ENCODE assay signal across 1 cellular context in the genomic region with DNA sequence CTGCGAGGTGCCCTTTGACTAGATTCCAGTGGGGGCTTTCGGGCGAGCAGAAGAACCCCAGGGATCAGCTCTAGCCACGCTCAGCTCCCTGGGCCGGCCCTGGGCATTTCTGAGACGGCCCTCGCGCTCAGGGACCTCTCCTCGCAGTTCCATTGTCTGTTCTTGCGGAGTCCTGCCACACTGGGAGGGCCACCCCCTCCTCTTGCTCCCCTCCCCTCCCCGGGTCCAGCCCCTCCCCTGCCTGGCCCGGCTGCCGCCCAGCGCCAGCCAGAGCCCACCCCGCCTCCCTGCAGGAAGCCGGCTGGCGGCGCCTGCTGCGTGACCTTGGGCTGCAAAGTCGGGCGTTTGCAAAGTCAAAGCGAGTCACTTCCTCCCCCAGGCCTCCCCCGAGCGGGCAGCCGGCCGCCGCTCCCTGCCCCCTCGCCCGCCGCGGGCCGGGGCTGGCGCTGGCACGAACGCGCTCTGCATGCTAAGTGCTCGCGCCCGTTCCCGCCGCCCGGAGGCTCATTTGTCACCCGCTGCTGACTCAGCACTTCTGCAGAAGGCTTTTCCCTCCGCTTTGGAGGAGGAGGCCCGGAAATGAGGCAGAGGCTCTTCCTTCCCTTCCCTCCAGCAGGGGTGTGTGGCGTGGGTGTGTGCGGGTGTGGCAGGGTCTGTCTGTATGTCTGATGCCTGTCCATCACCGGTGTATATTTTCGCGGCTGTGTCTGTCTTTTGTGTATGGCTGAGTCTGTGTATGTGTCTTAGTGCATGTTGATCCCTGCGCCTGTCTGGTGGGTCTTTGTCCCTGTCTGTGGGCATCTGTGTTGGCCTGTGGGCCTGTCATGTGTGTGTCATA.
A peak's percentile ranks its signal among the peaks of the same experiment; 100 is the strongest.
TF ChIP-seq lines count a peak whose summit lies in the region.

No MANE protein-coding gene starts in this region.

TF ChIP-seq in K562, 482 proteins besides CTCF, POLR2A, EP300 and RAD21 (continued from another document and continues in another):
- TF ChIP-seq, protein P1, sequence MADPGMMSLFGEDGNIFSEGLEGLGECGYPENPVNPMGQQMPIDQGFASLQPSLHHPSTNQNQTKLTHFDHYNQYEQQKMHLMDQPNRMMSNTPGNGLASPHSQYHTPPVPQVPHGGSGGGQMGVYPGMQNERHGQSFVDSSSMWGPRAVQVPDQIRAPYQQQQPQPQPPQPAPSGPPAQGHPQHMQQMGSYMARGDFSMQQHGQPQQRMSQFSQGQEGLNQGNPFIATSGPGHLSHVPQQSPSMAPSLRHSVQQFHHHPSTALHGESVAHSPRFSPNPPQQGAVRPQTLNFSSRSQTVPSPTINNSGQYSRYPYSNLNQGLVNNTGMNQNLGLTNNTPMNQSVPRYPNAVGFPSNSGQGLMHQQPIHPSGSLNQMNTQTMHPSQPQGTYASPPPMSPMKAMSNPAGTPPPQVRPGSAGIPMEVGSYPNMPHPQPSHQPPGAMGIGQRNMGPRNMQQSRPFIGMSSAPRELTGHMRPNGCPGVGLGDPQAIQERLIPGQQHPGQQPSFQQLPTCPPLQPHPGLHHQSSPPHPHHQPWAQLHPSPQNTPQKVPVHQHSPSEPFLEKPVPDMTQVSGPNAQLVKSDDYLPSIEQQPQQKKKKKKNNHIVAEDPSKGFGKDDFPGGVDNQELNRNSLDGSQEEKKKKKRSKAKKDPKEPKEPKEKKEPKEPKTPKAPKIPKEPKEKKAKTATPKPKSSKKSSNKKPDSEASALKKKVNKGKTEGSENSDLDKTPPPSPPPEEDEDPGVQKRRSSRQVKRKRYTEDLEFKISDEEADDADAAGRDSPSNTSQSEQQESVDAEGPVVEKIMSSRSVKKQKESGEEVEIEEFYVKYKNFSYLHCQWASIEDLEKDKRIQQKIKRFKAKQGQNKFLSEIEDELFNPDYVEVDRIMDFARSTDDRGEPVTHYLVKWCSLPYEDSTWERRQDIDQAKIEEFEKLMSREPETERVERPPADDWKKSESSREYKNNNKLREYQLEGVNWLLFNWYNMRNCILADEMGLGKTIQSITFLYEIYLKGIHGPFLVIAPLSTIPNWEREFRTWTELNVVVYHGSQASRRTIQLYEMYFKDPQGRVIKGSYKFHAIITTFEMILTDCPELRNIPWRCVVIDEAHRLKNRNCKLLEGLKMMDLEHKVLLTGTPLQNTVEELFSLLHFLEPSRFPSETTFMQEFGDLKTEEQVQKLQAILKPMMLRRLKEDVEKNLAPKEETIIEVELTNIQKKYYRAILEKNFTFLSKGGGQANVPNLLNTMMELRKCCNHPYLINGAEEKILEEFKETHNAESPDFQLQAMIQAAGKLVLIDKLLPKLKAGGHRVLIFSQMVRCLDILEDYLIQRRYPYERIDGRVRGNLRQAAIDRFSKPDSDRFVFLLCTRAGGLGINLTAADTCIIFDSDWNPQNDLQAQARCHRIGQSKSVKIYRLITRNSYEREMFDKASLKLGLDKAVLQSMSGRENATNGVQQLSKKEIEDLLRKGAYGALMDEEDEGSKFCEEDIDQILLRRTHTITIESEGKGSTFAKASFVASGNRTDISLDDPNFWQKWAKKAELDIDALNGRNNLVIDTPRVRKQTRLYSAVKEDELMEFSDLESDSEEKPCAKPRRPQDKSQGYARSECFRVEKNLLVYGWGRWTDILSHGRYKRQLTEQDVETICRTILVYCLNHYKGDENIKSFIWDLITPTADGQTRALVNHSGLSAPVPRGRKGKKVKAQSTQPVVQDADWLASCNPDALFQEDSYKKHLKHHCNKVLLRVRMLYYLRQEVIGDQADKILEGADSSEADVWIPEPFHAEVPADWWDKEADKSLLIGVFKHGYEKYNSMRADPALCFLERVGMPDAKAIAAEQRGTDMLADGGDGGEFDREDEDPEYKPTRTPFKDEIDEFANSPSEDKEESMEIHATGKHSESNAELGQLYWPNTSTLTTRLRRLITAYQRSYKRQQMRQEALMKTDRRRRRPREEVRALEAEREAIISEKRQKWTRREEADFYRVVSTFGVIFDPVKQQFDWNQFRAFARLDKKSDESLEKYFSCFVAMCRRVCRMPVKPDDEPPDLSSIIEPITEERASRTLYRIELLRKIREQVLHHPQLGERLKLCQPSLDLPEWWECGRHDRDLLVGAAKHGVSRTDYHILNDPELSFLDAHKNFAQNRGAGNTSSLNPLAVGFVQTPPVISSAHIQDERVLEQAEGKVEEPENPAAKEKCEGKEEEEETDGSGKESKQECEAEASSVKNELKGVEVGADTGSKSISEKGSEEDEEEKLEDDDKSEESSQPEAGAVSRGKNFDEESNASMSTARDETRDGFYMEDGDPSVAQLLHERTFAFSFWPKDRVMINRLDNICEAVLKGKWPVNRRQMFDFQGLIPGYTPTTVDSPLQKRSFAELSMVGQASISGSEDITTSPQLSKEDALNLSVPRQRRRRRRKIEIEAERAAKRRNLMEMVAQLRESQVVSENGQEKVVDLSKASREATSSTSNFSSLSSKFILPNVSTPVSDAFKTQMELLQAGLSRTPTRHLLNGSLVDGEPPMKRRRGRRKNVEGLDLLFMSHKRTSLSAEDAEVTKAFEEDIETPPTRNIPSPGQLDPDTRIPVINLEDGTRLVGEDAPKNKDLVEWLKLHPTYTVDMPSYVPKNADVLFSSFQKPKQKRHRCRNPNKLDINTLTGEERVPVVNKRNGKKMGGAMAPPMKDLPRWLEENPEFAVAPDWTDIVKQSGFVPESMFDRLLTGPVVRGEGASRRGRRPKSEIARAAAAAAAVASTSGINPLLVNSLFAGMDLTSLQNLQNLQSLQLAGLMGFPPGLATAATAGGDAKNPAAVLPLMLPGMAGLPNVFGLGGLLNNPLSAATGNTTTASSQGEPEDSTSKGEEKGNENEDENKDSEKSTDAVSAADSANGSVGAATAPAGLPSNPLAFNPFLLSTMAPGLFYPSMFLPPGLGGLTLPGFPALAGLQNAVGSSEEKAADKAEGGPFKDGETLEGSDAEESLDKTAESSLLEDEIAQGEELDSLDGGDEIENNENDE (IDR thresholded peaks at IDR 0.05; ENCODE audit: low read depth, low read length): no peak
- TF ChIP-seq CREB1 (IDR thresholded peaks at IDR 0.05) (no peak), CREB1 (CRISPR knock-in tag; IDR thresholded peaks at IDR 0.05) (no peak), DDX20 (tag; IDR thresholded peaks at IDR 0.05; ENCODE audit: low read depth) (no peak), TSC22D4 (tag; IDR thresholded peaks at IDR 0.05) (no peak), ETV6 (IDR thresholded peaks at IDR 0.05; ENCODE audit: borderline replicate concordance in 1 of 2, low read depth in 2 of 2, low read length in 1 of 2) (peak in 1 of 2 experiments; percentile 76; a peak in 3 of 4 replicates), ETV6 (CRISPR knock-in tag; IDR thresholded peaks at IDR 0.05; ENCODE audit: borderline replicate concordance) (no peak), RFX1 (IDR thresholded peaks at IDR 0.05) (no peak), GATAD2B (IDR thresholded peaks at IDR 0.05; ENCODE audit: borderline replicate concordance) (0 out of 2 replicates have a peak, but pooled peaks have one; percentile 58), HMGN3 (IDR thresholded peaks at IDR 0.05; ENCODE audit: borderline replicate concordance, extremely low read depth, insufficient read length, low read depth, low read length) (peak; percentile 53), MAFF (IDR thresholded peaks at IDR 0.05; ENCODE audit: low read length) (peak; percentile 99), THRAP3 (IDR thresholded peaks at IDR 0.05; ENCODE audit: borderline replicate concordance) (no peak), NEUROD1 (IDR thresholded peaks at IDR 0.05; ENCODE audit: borderline replicate concordance, low read depth, low read length, partially characterized antibody) (peak; percentile 51), POLR2B (IDR thresholded peaks at IDR 0.05; ENCODE audit: low read depth, partially characterized antibody) (peak; percentile 23), ZFP1 (CRISPR knock-in tag; IDR thresholded peaks at IDR 0.05) (no peak), ESRRB (CRISPR knock-in tag; IDR thresholded peaks at IDR 0.05; ENCODE audit: borderline replicate concordance) (no peak), IRF2 (CRISPR knock-in tag; IDR thresholded peaks at IDR 0.05) (no peak), ZNF354B (CRISPR knock-in tag; IDR thresholded peaks at IDR 0.05) (no peak), NCOA1 (IDR thresholded peaks at IDR 0.05; ENCODE audit: low read depth) (no peak; the same call in 1 of the 2 replicates), ZNF644 (tag; IDR thresholded peaks at IDR 0.05; ENCODE audit: low read depth) (no peak), PML (IDR thresholded peaks at IDR 0.05; ENCODE audit: low read length) (no peak), RBBP5 (IDR thresholded peaks at IDR 0.05; ENCODE audit: borderline replicate concordance, insufficient read depth, low read length, poor library complexity, severe bottlenecking) (peak; percentile 40), NFE2 (IDR thresholded peaks at IDR 0.05; ENCODE audit: low read depth) (peak; percentile 97), DIDO1 (tag; IDR thresholded peaks at IDR 0.05; ENCODE audit: low read depth) (no peak), ZNF263 (CRISPR knock-in tag; IDR thresholded peaks at IDR 0.05; ENCODE audit: borderline replicate concordance) (0 out of 2 replicates have a peak, but pooled peaks have one; percentile 7), POLR2H (tag; IDR thresholded peaks at IDR 0.05; ENCODE audit: low read depth) (no peak), IFI16 (CRISPR knock-in tag; IDR thresholded peaks at IDR 0.05) (no peak), DMBX1 (CRISPR knock-in tag; IDR thresholded peaks at IDR 0.05; ENCODE audit: borderline replicate concordance) (0 out of 2 replicates have a peak, but pooled peaks have one; percentile 13), KAT7 (CRISPR knock-in tag; IDR thresholded peaks at IDR 0.05; ENCODE audit: borderline replicate concordance) (no peak), MYBL2 (IDR thresholded peaks at IDR 0.05; ENCODE audit: low read depth) (no peak), MYBL2 (CRISPR knock-in tag; IDR thresholded peaks at IDR 0.05; ENCODE audit: borderline replicate concordance) (no peak), BCOR (IDR thresholded peaks at IDR 0.05) (no peak)
- TF ChIP-seq, protein P2, sequence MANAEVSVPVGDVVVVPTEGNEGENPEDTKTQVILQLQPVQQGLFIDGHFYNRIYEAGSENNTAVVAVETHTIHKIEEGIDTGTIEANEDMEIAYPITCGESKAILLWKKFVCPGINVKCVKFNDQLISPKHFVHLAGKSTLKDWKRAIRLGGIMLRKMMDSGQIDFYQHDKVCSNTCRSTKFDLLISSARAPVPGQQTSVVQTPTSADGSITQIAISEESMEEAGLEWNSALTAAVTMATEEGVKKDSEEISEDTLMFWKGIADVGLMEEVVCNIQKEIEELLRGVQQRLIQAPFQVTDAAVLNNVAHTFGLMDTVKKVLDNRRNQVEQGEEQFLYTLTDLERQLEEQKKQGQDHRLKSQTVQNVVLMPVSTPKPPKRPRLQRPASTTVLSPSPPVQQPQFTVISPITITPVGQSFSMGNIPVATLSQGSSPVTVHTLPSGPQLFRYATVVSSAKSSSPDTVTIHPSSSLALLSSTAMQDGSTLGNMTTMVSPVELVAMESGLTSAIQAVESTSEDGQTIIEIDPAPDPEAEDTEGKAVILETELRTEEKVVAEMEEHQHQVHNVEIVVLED (CRISPR knock-in tag; IDR thresholded peaks at IDR 0.05): no peak
- TF ChIP-seq, protein P3, sequence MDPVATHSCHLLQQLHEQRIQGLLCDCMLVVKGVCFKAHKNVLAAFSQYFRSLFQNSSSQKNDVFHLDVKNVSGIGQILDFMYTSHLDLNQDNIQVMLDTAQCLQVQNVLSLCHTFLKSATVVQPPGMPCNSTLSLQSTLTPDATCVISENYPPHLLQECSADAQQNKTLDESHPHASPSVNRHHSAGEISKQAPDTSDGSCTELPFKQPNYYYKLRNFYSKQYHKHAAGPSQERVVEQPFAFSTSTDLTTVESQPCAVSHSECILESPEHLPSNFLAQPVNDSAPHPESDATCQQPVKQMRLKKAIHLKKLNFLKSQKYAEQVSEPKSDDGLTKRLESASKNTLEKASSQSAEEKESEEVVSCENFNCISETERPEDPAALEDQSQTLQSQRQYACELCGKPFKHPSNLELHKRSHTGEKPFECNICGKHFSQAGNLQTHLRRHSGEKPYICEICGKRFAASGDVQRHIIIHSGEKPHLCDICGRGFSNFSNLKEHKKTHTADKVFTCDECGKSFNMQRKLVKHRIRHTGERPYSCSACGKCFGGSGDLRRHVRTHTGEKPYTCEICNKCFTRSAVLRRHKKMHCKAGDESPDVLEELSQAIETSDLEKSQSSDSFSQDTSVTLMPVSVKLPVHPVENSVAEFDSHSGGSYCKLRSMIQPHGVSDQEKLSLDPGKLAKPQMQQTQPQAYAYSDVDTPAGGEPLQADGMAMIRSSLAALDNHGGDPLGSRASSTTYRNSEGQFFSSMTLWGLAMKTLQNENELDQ (CRISPR knock-in tag; IDR thresholded peaks at IDR 0.05; ENCODE audit: borderline replicate concordance): no peak
- TF ChIP-seq, protein P4, sequence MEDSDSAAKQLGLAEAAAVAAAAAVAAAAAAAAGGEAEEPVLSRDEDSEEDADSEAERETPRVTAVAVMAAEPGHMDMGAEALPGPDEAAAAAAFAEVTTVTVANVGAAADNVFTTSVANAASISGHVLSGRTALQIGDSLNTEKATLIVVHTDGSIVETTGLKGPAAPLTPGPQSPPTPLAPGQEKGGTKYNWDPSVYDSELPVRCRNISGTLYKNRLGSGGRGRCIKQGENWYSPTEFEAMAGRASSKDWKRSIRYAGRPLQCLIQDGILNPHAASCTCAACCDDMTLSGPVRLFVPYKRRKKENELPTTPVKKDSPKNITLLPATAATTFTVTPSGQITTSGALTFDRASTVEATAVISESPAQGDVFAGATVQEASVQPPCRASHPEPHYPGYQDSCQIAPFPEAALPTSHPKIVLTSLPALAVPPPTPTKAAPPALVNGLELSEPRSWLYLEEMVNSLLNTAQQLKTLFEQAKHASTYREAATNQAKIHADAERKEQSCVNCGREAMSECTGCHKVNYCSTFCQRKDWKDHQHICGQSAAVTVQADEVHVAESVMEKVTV (CRISPR knock-in tag; IDR thresholded peaks at IDR 0.05): no peak
- TF ChIP-seq, protein P5, sequence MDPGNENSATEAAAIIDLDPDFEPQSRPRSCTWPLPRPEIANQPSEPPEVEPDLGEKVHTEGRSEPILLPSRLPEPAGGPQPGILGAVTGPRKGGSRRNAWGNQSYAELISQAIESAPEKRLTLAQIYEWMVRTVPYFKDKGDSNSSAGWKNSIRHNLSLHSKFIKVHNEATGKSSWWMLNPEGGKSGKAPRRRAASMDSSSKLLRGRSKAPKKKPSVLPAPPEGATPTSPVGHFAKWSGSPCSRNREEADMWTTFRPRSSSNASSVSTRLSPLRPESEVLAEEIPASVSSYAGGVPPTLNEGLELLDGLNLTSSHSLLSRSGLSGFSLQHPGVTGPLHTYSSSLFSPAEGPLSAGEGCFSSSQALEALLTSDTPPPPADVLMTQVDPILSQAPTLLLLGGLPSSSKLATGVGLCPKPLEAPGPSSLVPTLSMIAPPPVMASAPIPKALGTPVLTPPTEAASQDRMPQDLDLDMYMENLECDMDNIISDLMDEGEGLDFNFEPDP (CRISPR knock-in tag; IDR thresholded peaks at IDR 0.05): no peak
- TF ChIP-seq, protein P6, sequence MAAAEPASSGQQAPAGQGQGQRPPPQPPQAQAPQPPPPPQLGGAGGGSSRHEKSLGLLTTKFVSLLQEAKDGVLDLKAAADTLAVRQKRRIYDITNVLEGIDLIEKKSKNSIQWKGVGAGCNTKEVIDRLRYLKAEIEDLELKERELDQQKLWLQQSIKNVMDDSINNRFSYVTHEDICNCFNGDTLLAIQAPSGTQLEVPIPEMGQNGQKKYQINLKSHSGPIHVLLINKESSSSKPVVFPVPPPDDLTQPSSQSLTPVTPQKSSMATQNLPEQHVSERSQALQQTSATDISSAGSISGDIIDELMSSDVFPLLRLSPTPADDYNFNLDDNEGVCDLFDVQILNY (CRISPR knock-in tag; IDR thresholded peaks at IDR 0.05): no peak
- TF ChIP-seq, protein P7, sequence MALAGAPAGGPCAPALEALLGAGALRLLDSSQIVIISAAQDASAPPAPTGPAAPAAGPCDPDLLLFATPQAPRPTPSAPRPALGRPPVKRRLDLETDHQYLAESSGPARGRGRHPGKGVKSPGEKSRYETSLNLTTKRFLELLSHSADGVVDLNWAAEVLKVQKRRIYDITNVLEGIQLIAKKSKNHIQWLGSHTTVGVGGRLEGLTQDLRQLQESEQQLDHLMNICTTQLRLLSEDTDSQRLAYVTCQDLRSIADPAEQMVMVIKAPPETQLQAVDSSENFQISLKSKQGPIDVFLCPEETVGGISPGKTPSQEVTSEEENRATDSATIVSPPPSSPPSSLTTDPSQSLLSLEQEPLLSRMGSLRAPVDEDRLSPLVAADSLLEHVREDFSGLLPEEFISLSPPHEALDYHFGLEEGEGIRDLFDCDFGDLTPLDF (CRISPR knock-in tag; IDR thresholded peaks at IDR 0.05): no peak
